ENCODE assay signal across 8 cellular contexts in genomic region chr12:26123482-26123980, GRCh38. TPM values are rescaled to one million over a fixed set of nuclear protein-coding genes. Genes with fewer than 3 reads are reported as not detected.
DNase-seq lines count a peak whose midpoint lies in the region; ATAC-seq, FAIRE-seq and TF ChIP-seq lines count a peak whose summit lies in the region.

No MANE protein-coding gene starts in this region.

- no peaks in the 10 kb centered on the region for H3K9me3 Mint-ChIP-seq in activated CD8-positive, alpha-beta memory T cell treated with anti-CD3 and anti-CD28 coated beads, Interleukin-2, amount 10 ng/mL, durations not matched to agents 7 days and 5 days (ENCODE audit: low read depth)

- H3K27ac Mint-ChIP-seq in activated CD8-positive, alpha-beta memory T cell treated with anti-CD3 and anti-CD28 coated beads, Interleukin-2, amount 10 ng/mL, durations not matched to agents 7 days and 5 days: no peak overlapping the region

- DNase-seq in activated CD8-positive, alpha-beta memory T cell treated with anti-CD3 and anti-CD28 coated beads, Interleukin-2, amount 10 ng/mL, durations not matched to agents 7 days and 5 days: no peak
- DNase-seq in activated CD8-positive, alpha-beta memory T cell treated with anti-CD3 and anti-CD28 coated beads, Interleukin-2, amount 50 U/mL, for 48 hours: no peak
- DNase-seq in astrocyte of the cerebellum (ENCODE audit: low read depth) (no peak), HepG2 (ENCODE audit: low spot score) (no peak), SHP77 (lab: John Stamatoyannopoulos, UW) (no peak), activated gamma-delta T cell treated with Interleukin-2 at 50 U/mL for 16 hours (no peak)

- intact Hi-C loops in HepG2 (cut with micrococcal nuclease; ENCODE audit: unreplicated experiment): no loop called here

- peaks cover 85% of the 10 kb centered on the region for H3K27me3 Mint-ChIP-seq in activated CD8-positive, alpha-beta memory T cell treated with anti-CD3 and anti-CD28 coated beads, Interleukin-2, amount 10 ng/mL, durations not matched to agents 7 days and 5 days

- WGBS in HepG2 (ENCODE audit: low lambda C conversion rate): 40% methylated on average over 8 of the region's 8 CpGs
- 18% methylated on average over 8 of the region's 8 CpGs for WGBS in thymus

- H2AFZ ChIP-seq in HepG2 (ENCODE audit: low read length): no peak overlapping the region

- in situ Hi-C loops in astrocyte of the cerebellum (cut with HindIII; ENCODE audit: low sequenced_read_pairs) (loop anchor here (25.0 kb wide), 1 partner anchor 514 kb away; no protein-coding TSS in a partner anchor), HepG2 (cut with HindIII; ENCODE audit: extremely low pct_ligation_motif_present, low pct_unique_long_range_greater_than_20kb) (loop anchor here (10.0 kb wide), 1 partner anchor 191 kb away; no protein-coding TSS in a partner anchor)

- no peaks in the 10 kb centered on the region for H3K9me3 ChIP-seq in HepG2 (ENCODE audit: low read length)
- H3K9me3 ChIP-seq in thymus (ENCODE audit: control insufficient read depth): no peaks in the 10 kb centered on the region

- H3K4me2 ChIP-seq in HepG2 (ENCODE audit: low read depth, low read length): no peak overlapping the region

- CTCF ChIA-PET in activated CD8-positive, alpha-beta memory T cell treated with anti-CD3 and anti-CD28 coated beads, Interleukin-2, amount 10 ng/mL, durations not matched to agents 7 days and 5 days (lab: Charles Lee): interaction anchor here (0.7 to 1.0 kb wide), 3 partner anchors 26 to 705 kb away, joined by 3 read pairs; no protein-coding TSS in a partner anchor
- CTCF ChIA-PET in HepG2 (lab: Yijun Ruan, JAX; ENCODE audit: low intra/inter-chr PET ratio, low total read pairs): no interaction called here

- POLR2A ChIA-PET in HepG2 (lab: Yijun Ruan, JAX): no interaction called here

- ATAC-seq in activated CD8-positive, alpha-beta memory T cell treated with anti-CD3 and anti-CD28 coated beads, Interleukin-2, amount 10 ng/mL, durations not matched to agents 7 days and 5 days: no peak
- ATAC-seq in HepG2 (no peak), GM19467 (IDR thresholded peaks at IDR 0.05; ENCODE audit: unreplicated experiment) (no peak)

- H3K36me3 ChIP-seq in HepG2 (replicated peaks in 1 of 2; ENCODE audit: control insufficient read depth in 1 of 2, insufficient read depth in 2 of 2, low read length in 2 of 2): no peaks in the 10 kb centered on the region
- no peaks in the 10 kb centered on the region for H3K36me3 ChIP-seq in thymus (ENCODE audit: control insufficient read depth, insufficient read depth)

- TF ChIP-seq POLR2A in HepG2 (IDR thresholded peaks at IDR 0.05; ENCODE audit: insufficient read depth in 1 of 2, low read depth in 2 of 2, low read length in 2 of 2): no peak

- peaks cover 21 to 68% of the 10 kb centered on the region in 2 experiments for H3K27me3 ChIP-seq in HepG2 (ENCODE audit: control insufficient read depth in 1 of 2, insufficient read depth in 2 of 2, low read length in 2 of 2)
- H3K27me3 ChIP-seq in thymus (ENCODE audit: control insufficient read depth, insufficient read depth): peaks cover 77% of the 10 kb centered on the region

- no peaks in the 10 kb centered on the region for H3K36me3 Mint-ChIP-seq in activated CD8-positive, alpha-beta memory T cell treated with anti-CD3 and anti-CD28 coated beads, Interleukin-2, amount 10 ng/mL, durations not matched to agents 7 days and 5 days

- H3K9ac ChIP-seq in HepG2 (ENCODE audit: insufficient read depth, low read depth, low read length): no peak overlapping the region

- FAIRE-seq in HepG2 (lab: Jason Lieb, UNC): no peak

- H3K79me2 ChIP-seq in HepG2 (ENCODE audit: insufficient read depth, low read length): no peaks in the 10 kb centered on the region

- H3K4me3 Mint-ChIP-seq in activated CD8-positive, alpha-beta memory T cell treated with anti-CD3 and anti-CD28 coated beads, Interleukin-2, amount 10 ng/mL, durations not matched to agents 7 days and 5 days: peak overlapping the region; percentile 59

- no peak overlapping the region for H3K27ac ChIP-seq in HepG2 (ENCODE audit: extremely low read length, insufficient read depth, low read length)
- no peak overlapping the region for H3K27ac ChIP-seq in thymus (ENCODE audit: low read depth)

- peaks cover 3% of the 10 kb centered on the region; the same call in 1 of the 2 replicates for H4K20me1 ChIP-seq in HepG2 (ENCODE audit: insufficient read depth, low read length)

- TF ChIP-seq EP300 in HepG2 (IDR thresholded peaks at IDR 0.05; ENCODE audit: low read depth in 2 of 2, low read length in 2 of 2): no peak
- TF ChIP-seq EP300 in HepG2 (CRISPR knock-in tag; IDR thresholded peaks at IDR 0.05; ENCODE audit: borderline replicate concordance): no peak

- peaks cover 33% of the 10 kb centered on the region for H3K4me1 Mint-ChIP-seq in activated CD8-positive, alpha-beta memory T cell treated with anti-CD3 and anti-CD28 coated beads, Interleukin-2, amount 10 ng/mL, durations not matched to agents 7 days and 5 days

- no TSS peak for BruUV-seq in HepG2 (replicated peaks; lab: Mats Ljungman, UMichigan)

- TF ChIP-seq CTCF in astrocyte of the cerebellum (IDR thresholded peaks at IDR 0.05; ENCODE audit: low read depth, low read length, missing control alignments): no peak
- no peak for TF ChIP-seq CTCF in HepG2 (CRISPR knock-in tag; IDR thresholded peaks at IDR 0.05)

- peaks cover 20% of the 10 kb centered on the region for H3K4me1 ChIP-seq in HepG2 (ENCODE audit: insufficient read depth, low read length)
- peaks cover 19% of the 10 kb centered on the region for H3K4me1 ChIP-seq in thymus (ENCODE audit: control insufficient read depth, insufficient read depth, low read length)

- H3K4me3 ChIP-seq in astrocyte of the cerebellum (ENCODE audit: low read depth, low read length): peak overlapping the region; percentile 66
- no peak overlapping the region for H3K4me3 ChIP-seq in HepG2 (replicated peaks in 1 of 3; ENCODE audit: insufficient read depth in 1 of 3, low read depth in 2 of 3, low read length in 3 of 3)
- peak overlapping the region; percentile 67 for H3K4me3 ChIP-seq in thymus (ENCODE audit: low read length)

- no peak for TF ChIP-seq RAD21 in HepG2 (CRISPR knock-in tag; IDR thresholded peaks at IDR 0.05)

TF ChIP-seq in HepG2, 621 proteins besides CTCF, POLR2A, EP300 and RAD21:
- TF ChIP-seq CBX2 (IDR thresholded peaks at IDR 0.05; ENCODE audit: low read depth, low read length) (0 out of 2 replicates have a peak, but pooled peaks have one; percentile 1), CBX2 (CRISPR knock-in tag; IDR thresholded peaks at IDR 0.05; ENCODE audit: low read depth) (no peak), ZNF382 (CRISPR knock-in tag; IDR thresholded peaks at IDR 0.05; ENCODE audit: borderline replicate concordance) (no peak)

RNA-seq across cellular contexts. Expression of gene BHLHE41, which starts 1.3 kb away (rescaled TPM):
- not detected for total RNA-seq in activated CD8-positive, alpha-beta memory T cell treated with anti-CD3 and anti-CD28 coated beads, Interleukin-2, amount 10 ng/mL, durations not matched to agents 7 days and 5 days
- not detected in 2 replicates for total RNA-seq in HepG2 (2016; rRNA removed; fragmentation: Illumina TruSeq; extraction: Trizol)
- total RNA-seq in HepG2 (2016; cell fraction: cytosol; rRNA removed; fragmentation: Illumina TruSeq; extraction: Trizol; ENCODE audit: low read depth): not detected in 2 replicates
- total RNA-seq in HepG2 (2016; cell fraction: insoluble cytoplasmic fraction; rRNA removed; fragmentation: Illumina TruSeq; extraction: Trizol): not detected in 2 replicates
- not detected in 2 replicates for total RNA-seq in HepG2 (2016; cell fraction: membrane; rRNA removed; fragmentation: Illumina TruSeq; extraction: Trizol)
- total RNA-seq in HepG2 (2016; cell fraction: nucleus; rRNA removed; fragmentation: Illumina TruSeq; extraction: Trizol): not detected in 2 replicates
- polyA plus RNA-seq in HepG2 (2011; rRNA removed): 0.03 and 0.13 TPM in 2 replicates
- polyA plus RNA-seq in HepG2 (2011; cell fraction: cytosol; rRNA removed): 0.01 TPM in 2 replicates
- polyA plus RNA-seq in HepG2 (2011; cell fraction: nucleus; rRNA removed): 0.08 and 0.40 TPM in 2 replicates
- polyA plus RNA-seq in HepG2 (2012): not detected in 2 replicates
- polyA plus RNA-seq in HepG2 (2016; cell fraction: cytosol; fragmentation: Illumina TruSeq; extraction: Trizol; ENCODE audit: low read depth): not detected in 2 replicates
- not detected in 2 replicates for polyA plus RNA-seq in HepG2 (2016; cell fraction: insoluble cytoplasmic fraction; fragmentation: Illumina TruSeq; extraction: Trizol; ENCODE audit: low read depth)
- polyA plus RNA-seq in HepG2 (2016; cell fraction: membrane; fragmentation: Illumina TruSeq; extraction: Trizol; ENCODE audit: low read depth): not detected in 2 replicates
- polyA plus RNA-seq in HepG2 (2016; cell fraction: nucleus; fragmentation: Illumina TruSeq; extraction: Trizol; ENCODE audit: insufficient read depth, low read depth): 0.15 TPM in 1 of 2 replicates, not detected in the other
- polyA minus RNA-seq in HepG2 (2011; rRNA and poly(A)+ RNA removed; ENCODE audit: low replicate concordance): 0.06 TPM in 1 of 2 replicates, not detected in the other
- not detected in 2 replicates for polyA minus RNA-seq in HepG2 (2011; cell fraction: cytosol; rRNA and poly(A)+ RNA removed)
- not detected in 2 replicates for polyA minus RNA-seq in HepG2 (2011; cell fraction: nucleus; rRNA and poly(A)+ RNA removed)
- 9.8 TPM for polyA plus RNA-seq in thymus

Comparison
In these comparisons a context has a peak if more than half of its experiments do, and no peak if none do; other contexts are left out.
1. H3K4me3 ChIP-seq: peak in astrocyte of the cerebellum (single experiment) and thymus (single experiment); none in HepG2 (0 of 3).